ENCODE assay signal across 21 cellular contexts in the genomic region with DNA sequence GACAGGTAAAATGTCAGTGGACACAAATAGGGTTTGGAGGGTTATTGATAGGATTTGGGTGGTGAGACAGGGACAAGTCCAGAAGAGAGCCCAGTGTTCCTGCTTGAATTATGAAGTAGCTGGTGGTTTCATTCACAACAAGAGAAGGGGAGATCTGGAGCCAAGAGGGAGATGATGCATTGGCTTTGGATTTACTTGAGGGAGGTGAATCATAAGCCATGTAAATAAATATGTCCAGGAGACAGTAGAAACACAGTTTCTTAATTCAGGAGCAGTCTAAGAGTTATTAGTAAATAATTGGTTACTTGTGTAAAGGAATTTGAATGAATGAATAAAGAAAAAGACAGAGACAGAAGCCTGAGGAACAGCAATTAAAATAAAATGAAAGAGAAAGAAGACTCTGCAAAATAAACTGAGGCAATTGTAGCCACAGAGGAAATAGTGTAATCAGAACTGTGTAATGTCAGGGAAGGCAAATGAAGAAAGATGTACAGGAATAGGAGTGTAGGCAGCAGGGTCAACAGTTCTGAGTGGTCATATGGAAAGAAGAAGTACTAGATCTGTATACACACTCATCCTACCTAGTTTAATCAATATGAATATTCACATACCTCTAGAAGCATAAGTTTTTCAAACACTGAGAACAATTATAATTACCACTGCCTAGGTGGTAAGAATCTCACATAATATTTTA. TPM values are rescaled to one million over a fixed set of nuclear protein-coding genes. Genes with fewer than 3 reads are reported as not detected.
DNase-seq lines count a peak whose midpoint lies in the region; ATAC-seq, FAIRE-seq and TF ChIP-seq lines count a peak whose summit lies in the region.
"Had no signal": no experiment of that assay in that cellular context is flagged by ENCODE, and none has a peak within 500 bp of the region (broad histone marks: within the 10 kb centered on the region; RNA-seq: fewer than 3 reads in every experiment).

No MANE protein-coding gene starts in this region.

- H3K4me3 Mint-ChIP-seq in nephron progenitor cell: no peak overlapping the region

- FAIRE-seq in RCC 7860 (lab: Jason Lieb, UNC): no peak
- FAIRE-seq: H54, pancreas had no signal

- TF ChIP-seq CTCF in epithelial cell of esophagus (IDR thresholded peaks at IDR 0.05; ENCODE audit: insufficient read depth, low read depth, low read length, missing control alignments) (no peak), nephron progenitor cell (IDR thresholded peaks at IDR 0.05) (no peak)

- H3K36me3 Mint-ChIP-seq in nephron progenitor cell (ENCODE audit: low read depth): no peaks in the 10 kb centered on the region

- H3K4me1 Mint-ChIP-seq in nephron progenitor cell: no peaks in the 10 kb centered on the region

- peaks cover 3% of the 10 kb centered on the region for H3K9me3 Mint-ChIP-seq in nephron progenitor cell

- no peak overlapping the region for H3K4me3 ChIP-seq in epithelial cell of esophagus (ENCODE audit: low read length)
- H3K4me3 ChIP-seq: adrenal gland, gastrocnemius medialis, pancreas had no signal

- H3K27me3 Mint-ChIP-seq in nephron progenitor cell (ENCODE audit: low read depth, poor library complexity): peaks cover 5% of the 10 kb centered on the region

- DNase-seq in DMS53 treated with DMSO at 0.1 percent for 48 hours (lab: John Stamatoyannopoulos, UW; ENCODE audit: unreplicated experiment): peak; percentile 21
- DNase-seq in MV-4-11 (lab: John Stamatoyannopoulos, UW): peak; percentile 36
- DNase-seq in epithelial cell of esophagus (ENCODE audit: low read depth): peak; percentile 75
- peak; percentile 58 for DNase-seq in renal cortical epithelial cell (ENCODE audit: low read depth)
- no peak for DNase-seq in nephron progenitor cell
- no peak for DNase-seq in RCC 7860 (ENCODE audit: low spot score)
- DNase-seq: activated CD4-positive, CD25-positive, alpha-beta regulatory T cell treated with anti-CD3 and anti-CD28 coated beads, Interleukin-2, amount 50 U/mL, for 72 hours; adrenal gland; BE2C; gastrocnemius medialis; NCI-H1436 treated with DMSO at 0.1 percent for 48 hours; NK-92 treated with Interleukin-12 subunit alpha and Interleukin-12 subunit beta, amount 100 ng/mL, for 24 hours; pancreas; stimulated activated CD4-positive, alpha-beta T cell treated with anti-CD3 and anti-CD28 coated beads, Interleukin-4, amount 100 ng/mL, for 4 hours; stimulated activated CD8-positive, alpha-beta memory T cell treated with anti-CD3 and anti-CD28 coated beads, Interleukin-4, amount 100 ng/mL, for 48 hours; T-helper 9 cell had no signal

- no peak for ATAC-seq in HG03521 (IDR thresholded peaks at IDR 0.05; ENCODE audit: unreplicated experiment)
- ATAC-seq in GM21360 (IDR thresholded peaks at IDR 0.05; ENCODE audit: unreplicated experiment): no peak
- ATAC-seq: gastrocnemius medialis, left lobe of liver, pancreas, Right ventricle myocardium inferior had no signal

- no peak overlapping the region for H3K27ac Mint-ChIP-seq in nephron progenitor cell

RNA-seq across cellular contexts. Expression of gene CXCL8, which starts 50.2 kb away (rescaled TPM):
- 110 and 1,468 TPM in 2 replicates for total RNA-seq in renal cortical epithelial cell
- total RNA-seq: Right ventricle myocardium inferior had no signal

Comparison
In these comparisons a context has a peak if more than half of its experiments do, and no peak if none do; other contexts are left out.
1. DNase-seq: peak in DMS53 treated with DMSO at 0.1 percent for 48 hours (single experiment), MV-4-11 (single experiment), epithelial cell of esophagus (single experiment) and renal cortical epithelial cell (single experiment); none in nephron progenitor cell (single experiment) and RCC 7860 (single experiment).